1 cellular context compared by ENCODE assay signal in genomic region chr16:88835818-88836217, GRCh38.
TF ChIP-seq lines count a peak whose summit lies in the region.

No MANE protein-coding gene starts in this region.

TF ChIP-seq in GM12878, 131 proteins besides CTCF, POLR2A, EP300 and RAD21:
- no peak for TF ChIP-seq MYC (IDR thresholded peaks at IDR 0.05; ENCODE audit: insufficient read depth, insufficient read length, insufficient replicate concordance, low read length, severe bottlenecking)
- TF ChIP-seq NR2C2 (IDR thresholded peaks at IDR 0.05; ENCODE audit: borderline replicate concordance, control insufficient read depth, insufficient read length, low read depth): no peak
- no peak for TF ChIP-seq SMAD1 (IDR thresholded peaks at IDR 0.05; ENCODE audit: low read depth, partially characterized antibody)
- TF ChIP-seq CHD2 (IDR thresholded peaks at IDR 0.05; ENCODE audit: borderline replicate concordance, low read depth, low read length): no peak
- TF ChIP-seq NR2C1 (IDR thresholded peaks at IDR 0.05): no peak
- TF ChIP-seq CHD1 (IDR thresholded peaks at IDR 0.05; ENCODE audit: low read depth, low read length): no peak
- no peak for TF ChIP-seq EZH2 (IDR thresholded peaks at IDR 0.05; ENCODE audit: borderline replicate concordance, control insufficient read depth, low read depth, low read length)
- TF ChIP-seq ZZZ3 (IDR thresholded peaks at IDR 0.05; ENCODE audit: control insufficient read depth, insufficient read length, low read depth): no peak
- TF ChIP-seq BCL11A (IDR thresholded peaks at IDR 0.05; ENCODE audit: low read depth, low read length): no peak
- no peak for TF ChIP-seq PML (IDR thresholded peaks at IDR 0.05; ENCODE audit: low read length)
- no peak for TF ChIP-seq CEBPZ (IDR thresholded peaks at IDR 0.05; ENCODE audit: low read depth, low read length)
- no peak for TF ChIP-seq HDGF (IDR thresholded peaks at IDR 0.05)
- TF ChIP-seq TBL1XR1 (IDR thresholded peaks at IDR 0.05; ENCODE audit: low read depth, low read length): no peak
- TF ChIP-seq SREBF1 (IDR thresholded peaks at IDR 0.05; ENCODE audit: low read length): no peak
- no peak for TF ChIP-seq NR2F1 (conservative IDR thresholded peaks at IDR 0.05)
- no peak for TF ChIP-seq RUNX3 (IDR thresholded peaks at IDR 0.05; ENCODE audit: low read length)
TF ChIP-seq in GM12878: peak in this region for 0.
